8 cellular contexts compared by ENCODE assay signal in genomic region chrX:119604778-119605177, GRCh38. TPM values are rescaled to one million over a fixed set of nuclear protein-coding genes. Genes with fewer than 3 reads are reported as not detected.
DNase-seq lines count a peak whose midpoint lies in the region; ATAC-seq and TF ChIP-seq lines count a peak whose summit lies in the region.

No MANE protein-coding gene starts in this region.

- H3K36me3 ChIP-seq in duodenal mucosa (ENCODE audit: control insufficient read depth in 1 of 2, insufficient read depth in 2 of 2, low read length in 2 of 2) = no peaks in the 10 kb centered on the region
- H3K36me3 ChIP-seq in parathyroid adenoma (ENCODE audit: control insufficient read depth, insufficient read depth, low read length) = no peaks in the 10 kb centered on the region
- H3K36me3 ChIP-seq in body of pancreas (replicated peaks in 1 of 2; ENCODE audit: insufficient read depth in 1 of 2, low read depth in 2 of 2) = no peaks in the 10 kb centered on the region

- no peak overlapping the region for H2AFZ ChIP-seq in parathyroid adenoma

- H3K27me3 ChIP-seq in duodenal mucosa (ENCODE audit: control insufficient read depth in 1 of 2, insufficient read depth in 2 of 2, low read length in 2 of 2) = no peaks in the 10 kb centered on the region
- H3K27me3 ChIP-seq in parathyroid adenoma (ENCODE audit: control insufficient read depth, insufficient read depth, low read length) = no peaks in the 10 kb centered on the region
- no peaks in the 10 kb centered on the region for H3K27me3 ChIP-seq in body of pancreas

- peak overlapping the region; percentile 68 for H3K4me2 ChIP-seq in parathyroid adenoma (ENCODE audit: low read length)

- no peak for TF ChIP-seq CTCF in parathyroid adenoma (IDR thresholded peaks at IDR 0.05)
- no peak for TF ChIP-seq CTCF in body of pancreas (IDR thresholded peaks at IDR 0.05)

- peak overlapping the region; percentile 66 for H3K4me3 ChIP-seq in GM08714 (ENCODE audit: low read length)
- H3K4me3 ChIP-seq in duodenal mucosa (ENCODE audit: low read depth in 1 of 2, low read length in 2 of 2) = peak overlapping the region; percentile 77 to 89
- no peak overlapping the region for H3K4me3 ChIP-seq in parathyroid adenoma (ENCODE audit: low read depth, low read length)
- H3K4me3 ChIP-seq in body of pancreas = no peak overlapping the region

- intact Hi-C loops in body of pancreas (cut with DNase I) = no loop called here

- H3K9ac ChIP-seq in duodenal mucosa (ENCODE audit: low read depth in 1 of 2, low read length in 2 of 2) (peak overlapping the region; percentile 68 to 70), parathyroid adenoma (no peak overlapping the region)

- no peak for ATAC-seq in body of pancreas

- no peak for TF ChIP-seq POLR2A in body of pancreas (IDR thresholded peaks at IDR 0.05)

- DNase-seq in NCI-H82 treated with DMSO at 0.1 percent for 48 hours (lab: John Stamatoyannopoulos, UW; ENCODE audit: unreplicated experiment) (peak; percentile 15), HUDEP-2 (lab: John Stamatoyannopoulos, UW; ENCODE audit: unreplicated experiment in 76 of 76) (no peak), LoVo (ENCODE audit: low spot score) (no peak), body of pancreas (no peak)
- DNase-seq in activated CD4-positive, alpha-beta T cell treated with anti-CD3 and anti-CD28 coated beads, Interleukin-2, amount 50 U/mL, for 1 hour = no peak

- no peaks in the 10 kb centered on the region for H3K79me2 ChIP-seq in parathyroid adenoma

- WGBS in body of pancreas, 2 donors = 42 to 47% methylated on average over 7 to 9 of the region's 9 CpGs

- H3K9me3 ChIP-seq in duodenal mucosa (ENCODE audit: control insufficient read depth in 1 of 2, low read length in 2 of 2) (no peaks in the 10 kb centered on the region), parathyroid adenoma (ENCODE audit: control insufficient read depth, low read length) (no peaks in the 10 kb centered on the region), body of pancreas (no peaks in the 10 kb centered on the region)

- H3K4me1 ChIP-seq in duodenal mucosa (ENCODE audit: control insufficient read depth in 1 of 2, insufficient read depth in 2 of 2, low read length in 2 of 2) (peaks cover 0 to 4% of the 10 kb centered on the region in 2 donors), parathyroid adenoma (no peaks in the 10 kb centered on the region), body of pancreas (no peaks in the 10 kb centered on the region)

- H3K27ac ChIP-seq in duodenal mucosa (ENCODE audit: low read depth, low read length) (no peak overlapping the region), parathyroid adenoma (no peak overlapping the region), body of pancreas (no peak overlapping the region)

RNA-seq across cellular contexts. Expression of gene NKRF, which starts 1.4 kb away (rescaled TPM):
- total RNA-seq in body of pancreas = 1 to 10 TPM; 3.9 to 4.0 TPM

RNA-seq across cellular contexts. Expression of gene UBE2A, which starts 30.4 kb away (rescaled TPM):
- total RNA-seq in body of pancreas = 10 to 100 TPM; 23.1 to 35.9 TPM

RNA-seq across cellular contexts. Expression of gene STEEP1, which starts 39.6 kb away (rescaled TPM):
- total RNA-seq in body of pancreas = 10 to 100 TPM in 1 of 2 donors, 1 to 10 TPM in 1; 8.2 to 17.4 TPM

Comparison
In these comparisons a context has a peak if more than half of its experiments do, and no peak if none do; other contexts are left out.
1. H3K4me3 ChIP-seq: peak in GM08714 (single experiment) and duodenal mucosa (2 of 2); none in parathyroid adenoma (single experiment) and body of pancreas (0 of 2).